Comparison of ENCODE assay signal across 21 cellular contexts in the genomic region with DNA sequence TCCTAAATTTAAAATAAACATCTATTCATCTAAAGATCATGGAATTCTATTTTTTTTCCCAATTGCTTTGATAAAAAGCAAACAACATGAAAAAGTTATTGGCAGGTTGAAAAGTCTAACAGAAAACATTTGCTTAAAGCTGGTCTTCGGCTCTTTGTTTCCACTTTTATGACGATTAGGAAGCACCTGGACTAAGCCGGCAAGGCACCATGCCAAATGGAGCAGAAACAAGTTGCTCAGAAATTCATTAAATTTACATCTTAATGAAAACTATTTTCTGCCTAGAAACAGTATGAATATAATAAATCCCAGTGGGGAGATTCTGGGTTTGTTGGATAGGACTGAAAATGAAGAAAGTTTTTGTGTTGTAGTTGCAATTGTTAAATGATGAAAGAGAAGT.
"Had no signal": no experiment of that assay in that cellular context is flagged by ENCODE, and none has a peak within 500 bp of the region (broad histone marks: within the 10 kb centered on the region; RNA-seq: fewer than 3 reads in every experiment).

No MANE protein-coding gene starts in this region.

- H3K4me3 Mint-ChIP-seq: activated CD4-positive, alpha-beta memory T cell treated with anti-CD3 and anti-CD28 coated beads for 36 hours; activated naive CD8-positive, alpha-beta T cell treated with anti-CD3 and anti-CD28 coated beads, Interleukin-2, amount 10 ng/mL, durations not matched to agents 7 days and 5 days; activated T-helper 1 cell treated with anti-CD3 and anti-CD28 coated beads, Interleukin-12 subunit alpha, Interleukin-12 subunit beta, Interleukin-2, Interleukin-4 antibody, amounts not matched to agents 30 ng/mL and 10 ng/mL and 1 ng/mL, durations not matched to agents 14 hours and 24 hours and 36 hours; endodermal cell; neural crest cell; WTC11 had no signal

- H3K36me3 Mint-ChIP-seq: activated CD4-positive, alpha-beta memory T cell treated with anti-CD3 and anti-CD28 coated beads for 36 hours; activated naive CD8-positive, alpha-beta T cell treated with anti-CD3 and anti-CD28 coated beads, Interleukin-2, amount 10 ng/mL, durations not matched to agents 7 days and 5 days; WTC11 had no signal

- DNase-seq: activated CD4-positive, alpha-beta memory T cell treated with anti-CD3 and anti-CD28 coated beads for 36 hours; activated CD4-positive, alpha-beta T cell treated with anti-CD3 and anti-CD28 coated beads for 4 hours; activated naive CD8-positive, alpha-beta T cell treated with anti-CD3 and anti-CD28 coated beads, Interleukin-2, amount 10 ng/mL, durations not matched to agents 7 days and 5 days; activated T-cell treated with anti-CD3 and anti-CD28 coated beads for 4 hours; amygdala; dorsolateral prefrontal cortex; endodermal cell; foreskin keratinocyte; kidney; left lung; mammary epithelial cell; right cardiac atrium; stimulated activated CD4-positive, alpha-beta T cell treated with anti-CD3 and anti-CD28 coated beads, Interleukin-2, amount 100 ng/mL, for 24 hours; stimulated activated naive CD8-positive, alpha-beta T cell treated with anti-CD3 and anti-CD28 coated beads, Interleukin-15, Interleukin-2, amounts not matched to agents 100 U/mL and 50 U/mL, for 24 hours; substantia nigra had no signal

- H3K27ac Mint-ChIP-seq: activated CD4-positive, alpha-beta memory T cell treated with anti-CD3 and anti-CD28 coated beads for 36 hours; activated naive CD8-positive, alpha-beta T cell treated with anti-CD3 and anti-CD28 coated beads, Interleukin-2, amount 10 ng/mL, durations not matched to agents 7 days and 5 days; activated T-helper 1 cell treated with anti-CD3 and anti-CD28 coated beads, Interleukin-12 subunit alpha, Interleukin-12 subunit beta, Interleukin-2, Interleukin-4 antibody, amounts not matched to agents 30 ng/mL and 10 ng/mL and 1 ng/mL, durations not matched to agents 14 hours and 24 hours and 36 hours; endodermal cell; WTC11 had no signal

- H3K4me1 Mint-ChIP-seq: endodermal cell, neural crest cell, WTC11 had no signal

- H3K27me3 ChIP-seq: cardiac muscle cell had no signal

- H3K4me3 ChIP-seq: cardiac muscle cell, dorsolateral prefrontal cortex, left lung, prostate gland, tibial nerve had no signal

- H3K9me3 Mint-ChIP-seq: activated CD4-positive, alpha-beta memory T cell treated with anti-CD3 and anti-CD28 coated beads for 36 hours; activated naive CD8-positive, alpha-beta T cell treated with anti-CD3 and anti-CD28 coated beads, Interleukin-2, amount 10 ng/mL, durations not matched to agents 7 days and 5 days; activated T-helper 1 cell treated with anti-CD3 and anti-CD28 coated beads, Interleukin-12 subunit alpha, Interleukin-12 subunit beta, Interleukin-2, Interleukin-4 antibody, amounts not matched to agents 30 ng/mL and 10 ng/mL and 1 ng/mL, durations not matched to agents 14 hours and 24 hours and 36 hours had no signal

- H3K27ac ChIP-seq: cardiac muscle cell, dorsolateral prefrontal cortex, foreskin keratinocyte, left lung, prostate gland, tibial nerve had no signal

- ATAC-seq: foreskin keratinocyte; left lung; right cardiac atrium; stimulated activated naive CD8-positive, alpha-beta T cell treated with anti-CD3 and anti-CD28 coated beads, Interleukin-15, Interleukin-2, amounts not matched to agents 100 U/mL and 50 U/mL, for 24 hours; WTC11 had no signal

- H3K9me3 ChIP-seq: left lung, prostate gland had no signal

- H3K4me1 ChIP-seq: foreskin keratinocyte, left lung, prostate gland, tibial nerve had no signal

- H3K36me3 ChIP-seq: cardiac muscle cell, left lung, prostate gland, tibial nerve had no signal
